In the genomic region with DNA sequence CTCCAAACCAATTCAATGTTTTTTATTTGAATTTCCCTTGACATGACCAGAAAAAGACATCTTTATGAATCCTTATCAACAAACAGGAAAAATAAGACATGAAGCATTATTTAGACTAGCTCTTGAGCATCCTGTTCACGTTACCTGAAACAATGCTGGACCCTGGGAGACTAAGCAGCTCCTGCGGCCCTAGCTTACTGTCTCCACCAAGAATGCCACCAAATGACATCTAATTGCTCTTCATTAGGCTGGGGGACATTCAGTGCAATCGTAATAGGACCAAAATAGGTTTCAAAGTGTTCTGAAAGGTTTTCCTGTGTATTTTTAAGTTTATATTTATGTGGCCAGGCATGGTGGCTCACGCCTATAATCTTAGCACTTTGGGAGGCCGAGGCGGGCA, we compare ENCODE assay signal across 12 cellular contexts. TPM values are rescaled to one million over a fixed set of nuclear protein-coding genes. Genes with fewer than 3 reads are reported as not detected.
DNase-seq lines count a peak whose midpoint lies in the region; ATAC-seq and TF ChIP-seq lines count a peak whose summit lies in the region.
"Had no signal": no experiment of that assay in that cellular context is flagged by ENCODE, and none has a peak within 500 bp of the region (broad histone marks: within the 10 kb centered on the region; RNA-seq: fewer than 3 reads in every experiment).

No MANE protein-coding gene starts in this region.

- H3K27me3 ChIP-seq in heart left ventricle, result no peaks in the 10 kb centered on the region
- H3K27me3 ChIP-seq in upper lobe of left lung, result no peaks in the 10 kb centered on the region
- H3K27me3 ChIP-seq: cardiac muscle cell had no signal

- TF ChIP-seq CTCF in heart left ventricle (IDR thresholded peaks at IDR 0.05) (no peak), natural killer cell (IDR thresholded peaks at IDR 0.05) (no peak), upper lobe of left lung (IDR thresholded peaks at IDR 0.05) (no peak)

- no peak for TF ChIP-seq POLR2A in heart left ventricle (IDR thresholded peaks at IDR 0.05)
- no peak for TF ChIP-seq POLR2A in upper lobe of left lung (IDR thresholded peaks at IDR 0.05)

- 63 to 77% (median 66%) methylated on average over 6 of the region's 6 CpGs for WGBS in heart left ventricle, 4 donors
- WGBS in upper lobe of left lung, 2 donors, result 78 to 81% methylated on average over 6 of the region's 6 CpGs

- peak overlapping the region; percentile 93 for H3K27ac Mint-ChIP-seq in dendritic cell treated with granulocyte-macrophage colony-stimulating factor and Interleukin-4, amounts not matched to agents 40 ng/mL and 50 ng/mL, for 4 days
- H3K27ac Mint-ChIP-seq in natural killer cell, result peak overlapping the region; percentile 91 to 93

- peak overlapping the region in 11 of 12 donors; percentile 64 to 94 (median 82) for H3K27ac ChIP-seq in heart left ventricle
- H3K27ac ChIP-seq in upper lobe of left lung, result peak overlapping the region; percentile 70 to 92 (median 84)
- H3K27ac ChIP-seq: cardiac muscle cell had no signal

- peak overlapping the region; percentile 55 for H3K4me3 Mint-ChIP-seq in dendritic cell treated with granulocyte-macrophage colony-stimulating factor and Interleukin-4, amounts not matched to agents 40 ng/mL and 50 ng/mL, for 4 days
- H3K4me3 Mint-ChIP-seq in natural killer cell, result peak overlapping the region; percentile 80
- H3K4me3 Mint-ChIP-seq: H9 had no signal

- no peaks in the 10 kb centered on the region for H3K9me3 Mint-ChIP-seq in dendritic cell treated with granulocyte-macrophage colony-stimulating factor and Interleukin-4, amounts not matched to agents 40 ng/mL and 50 ng/mL, for 4 days
- H3K9me3 Mint-ChIP-seq in natural killer cell, result no peaks in the 10 kb centered on the region
- H3K9me3 Mint-ChIP-seq: H9 had no signal

- peaks cover 52% of the 10 kb centered on the region for H3K36me3 Mint-ChIP-seq in dendritic cell treated with granulocyte-macrophage colony-stimulating factor and Interleukin-4, amounts not matched to agents 40 ng/mL and 50 ng/mL, for 4 days (ENCODE audit: low read depth)
- no peaks in the 10 kb centered on the region for H3K36me3 Mint-ChIP-seq in natural killer cell

- H3K4me1 ChIP-seq in heart left ventricle (peaks cover 31 to 96% (median 90%) of the 10 kb centered on the region in 12 donors), upper lobe of left lung (peaks cover 76 to 88% (median 79%) of the 10 kb centered on the region in 4 donors)

- peaks cover 0 to 17% (median 13%) of the 10 kb centered on the region in 9 donors for H3K36me3 ChIP-seq in heart left ventricle
- H3K36me3 ChIP-seq in upper lobe of left lung, result peaks cover 0 to 6% (median 1%) of the 10 kb centered on the region in 4 donors

- TF ChIP-seq EP300 in upper lobe of left lung (IDR thresholded peaks at IDR 0.05), result no peak

- H3K4me1 Mint-ChIP-seq in dendritic cell treated with granulocyte-macrophage colony-stimulating factor and Interleukin-4, amounts not matched to agents 40 ng/mL and 50 ng/mL, for 4 days (ENCODE audit: low read depth), result peaks cover 72% of the 10 kb centered on the region
- peaks cover 73 to 79% of the 10 kb centered on the region in 2 donors for H3K4me1 Mint-ChIP-seq in natural killer cell

- no peaks in the 10 kb centered on the region for H3K27me3 Mint-ChIP-seq in dendritic cell treated with granulocyte-macrophage colony-stimulating factor and Interleukin-4, amounts not matched to agents 40 ng/mL and 50 ng/mL, for 4 days
- H3K27me3 Mint-ChIP-seq in natural killer cell (ENCODE audit: low read depth in 2 of 2), result no peaks in the 10 kb centered on the region

- no peaks in the 10 kb centered on the region for H3K9me3 ChIP-seq in heart left ventricle
- H3K9me3 ChIP-seq in upper lobe of left lung, result no peaks in the 10 kb centered on the region

- H3K4me3 ChIP-seq in heart left ventricle (peak overlapping the region in 1 of 12 donors; percentile 3), upper lobe of left lung (no peak overlapping the region)
- H3K4me3 ChIP-seq: cardiac muscle cell had no signal

- DNase-seq in heart left ventricle, result no peak
- no peak for DNase-seq in left cardiac atrium
- no peak for DNase-seq in natural killer cell
- no peak for DNase-seq in upper lobe of left lung
- DNase-seq in DMS53 (lab: John Stamatoyannopoulos, UW), result no peak
- DNase-seq in superior temporal gyrus (ENCODE audit: extremely low spot score), result no peak
- no peak for DNase-seq in NK-92 (lab: John Stamatoyannopoulos, UW; ENCODE audit: unreplicated experiment)
- DNase-seq: H9, NCI-H510A, SIG-M5 had no signal

- intact Hi-C loops in heart left ventricle (cut with DNase I) (no loop called here), left cardiac atrium (cut with DNase I) (no loop called here), natural killer cell (cut with micrococcal nuclease) (no loop called here)
- intact Hi-C loops in dendritic cell treated with granulocyte-macrophage colony-stimulating factor and Interleukin-4, amounts not matched to agents 40 ng/mL and 50 ng/mL, for 4 days (cut with micrococcal nuclease), result no loop called here

- ATAC-seq in heart left ventricle (no peak), left cardiac atrium (no peak), natural killer cell (no peak), upper lobe of left lung (ENCODE audit: low FRiP score in 2 of 2) (no peak)

RNA-seq across cellular contexts. Expression of gene NFE2L2, which starts 25.5 kb away (rescaled TPM):
- 10 to 100 TPM; 39.2 to 82.5 (median 59.4) TPM for total RNA-seq in heart left ventricle
- polyA plus RNA-seq in heart left ventricle, result 10 to 100 TPM; 17.0 to 37.3 TPM
- total RNA-seq in left cardiac atrium, result 10 to 100 TPM; 68.4 to 69.0 TPM
- 10 to 100 TPM; 76.0 to 99.8 (median 84.6) TPM for total RNA-seq in natural killer cell
- 100 to 1,000 TPM in 3 of 6 donors, 10 to 100 TPM in 3; 52.4 to 174 (median 94.4) TPM for total RNA-seq in upper lobe of left lung

RNA-seq across cellular contexts. Expression of gene HNRNPA3, which starts 26.5 kb away (rescaled TPM):
- total RNA-seq in heart left ventricle (100 to 1,000 TPM in 1 of 9 donors, 10 to 100 TPM in 8; 12.7 to 110 (median 73.3) TPM), left cardiac atrium (100 to 1,000 TPM in 1 of 2 donors, 10 to 100 TPM in 1; 81.3 to 117 TPM), natural killer cell (100 to 1,000 TPM; 223 to 298 (median 289) TPM), upper lobe of left lung (100 to 1,000 TPM in 2 of 6 donors, 10 to 100 TPM in 4; 53.2 to 146 (median 89.0) TPM)
- polyA plus RNA-seq in heart left ventricle, result 100 to 1,000 TPM in 1 of 2 donors, 10 to 100 TPM in 1; 64.6 to 134 TPM
